In genomic region chr5:66327008-66327407, GRCh38 we compare ENCODE assay signal across 30 cellular contexts.
"Had no signal": no experiment of that assay in that cellular context is flagged by ENCODE, and none has a peak within 500 bp of the region (broad histone marks: within the 10 kb centered on the region; RNA-seq: fewer than 3 reads in every experiment).

No MANE protein-coding gene starts in this region.

- H3K4me1 ChIP-seq: gastrocnemius medialis had no signal

- DNase-seq: activated B cell treated with CpG ODN at 0.5 μM for 24 hours; activated CD4-positive, alpha-beta T cell treated with anti-CD3 and anti-CD28 coated beads for 48 hours; activated CD4-positive, alpha-beta T cell treated with anti-CD3 and anti-CD28 coated beads, Interleukin-2, amount 50 U/mL, for 1 hour; activated CD4-positive, alpha-beta T cell treated with anti-CD3 and anti-CD28 coated beads, Interleukin-2, amount 50 U/mL, for 48 hours; activated CD8-positive, alpha-beta memory T cell treated with anti-CD3 and anti-CD28 coated beads for 24 hours; activated CD8-positive, alpha-beta T cell treated with anti-CD3 and anti-CD28 coated beads for 36 hours; activated effector memory CD4-positive, alpha-beta T cell treated with Interleukin-2 at 50 U/mL for 16 hours; activated gamma-delta T cell treated with Interleukin-2 at 50 U/mL for 16 hours; activated naive CD4-positive, alpha-beta T cell treated with anti-CD3 and anti-CD28 coated beads, Interleukin-2, amount 50 U/mL, for 16 hours; activated naive CD4-positive, alpha-beta T cell treated with Interleukin-2 at 50 U/mL for 16 hours; activated T-cell treated with anti-CD3 and anti-CD28 coated beads, Interleukin-2, amount 50 U/mL, for 4 hours; amniotic stem cell; anterior cingulate cortex; brain microvascular endothelial cell; caudate nucleus; cortex of kidney; dermis blood vessel endothelial cell; effector CD4-positive, alpha-beta T cell; effector memory CD8-positive, alpha-beta T cell; erythroblast; foreskin keratinocyte; gastrocnemius medialis; glutamatergic neuron; T-helper 1 cell; T-helper 17 cell; T1000; WERI-Rb-1 had no signal

- H3K27ac ChIP-seq: brain microvascular endothelial cell, esophagus muscularis mucosa, foreskin keratinocyte, gastrocnemius medialis, WERI-Rb-1 had no signal

- H3K9me3 ChIP-seq: esophagus muscularis mucosa, gastrocnemius medialis had no signal

- H3K36me3 ChIP-seq: brain microvascular endothelial cell, esophagus muscularis mucosa, gastrocnemius medialis, WERI-Rb-1 had no signal

- H3K27me3 ChIP-seq: brain microvascular endothelial cell, esophagus muscularis mucosa, gastrocnemius medialis had no signal

- H3K4me3 ChIP-seq: esophagus muscularis mucosa, gastrocnemius medialis had no signal

- ATAC-seq: activated CD4-positive, CD25-positive, alpha-beta regulatory T cell treated with anti-CD3 and anti-CD28 coated beads, Interleukin-2, amount 50 U/mL, for 24 hours; activated CD8-positive, alpha-beta T cell treated with anti-CD3 and anti-CD28 coated beads for 36 hours; activated T-cell treated with anti-CD3 and anti-CD28 coated beads, Interleukin-2, amount 50 U/mL, for 4 hours; activated T-helper 17 cell treated with anti-CD3 and anti-CD28 coated beads, Interleukin-2, amount 50 U/mL, for 72 hours; effector memory CD8-positive, alpha-beta T cell; foreskin keratinocyte; gastrocnemius medialis; T-helper 17 cell had no signal
